Comparison of ENCODE assay signal across 9 cellular contexts in the genomic region with DNA sequence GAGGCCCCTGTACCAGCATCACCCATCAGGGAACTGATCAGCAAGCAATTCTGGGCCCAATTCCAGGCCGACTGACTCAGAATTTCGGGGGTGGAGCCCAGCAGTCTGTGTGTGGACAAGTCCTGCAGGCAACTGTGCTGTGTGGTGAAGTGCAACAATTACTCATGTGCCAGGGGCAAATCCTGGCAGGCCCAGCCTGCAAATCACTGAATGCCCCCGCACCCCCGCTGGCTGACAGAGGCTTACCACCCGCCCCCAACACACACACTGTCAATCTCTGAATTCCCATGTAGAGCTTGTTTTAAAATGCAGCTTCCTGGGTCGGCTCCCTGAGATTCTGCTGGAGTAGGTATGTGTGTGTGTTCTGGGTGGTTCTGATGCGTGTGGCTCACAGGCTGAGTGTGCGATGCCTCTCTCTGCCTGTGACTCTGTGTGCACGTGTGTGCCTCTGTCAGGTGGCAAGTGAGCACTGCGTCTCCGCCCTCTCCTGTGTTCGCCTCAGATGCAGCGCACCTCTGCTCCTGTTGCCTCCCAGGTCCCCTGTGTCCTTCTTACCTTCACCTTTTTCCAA. TPM values are rescaled to one million over a fixed set of nuclear protein-coding genes. Genes with fewer than 3 reads are reported as not detected.
DNase-seq lines count a peak whose midpoint lies in the region; ATAC-seq and TF ChIP-seq lines count a peak whose summit lies in the region.
"Had no signal": no experiment of that assay in that cellular context is flagged by ENCODE, and none has a peak within 500 bp of the region (broad histone marks: within the 10 kb centered on the region; RNA-seq: fewer than 3 reads in every experiment).

No MANE protein-coding gene starts in this region.

- intact Hi-C loops in heart left ventricle (cut with DNase I): no loop called here

- H3K9me3 ChIP-seq in heart left ventricle: peaks cover 0 to 7% (median 0%) of the 10 kb centered on the region in 12 donors

- H3K27me3 ChIP-seq in heart left ventricle: no peaks in the 10 kb centered on the region

- H3K27ac ChIP-seq in heart left ventricle: no peak overlapping the region
- H3K27ac ChIP-seq: KMS-11 had no signal

- 75 to 81% (median 79%) methylated on average over 8 to 13 of the region's 13 CpGs for WGBS in heart left ventricle, 4 donors

- TF ChIP-seq CTCF in heart left ventricle (IDR thresholded peaks at IDR 0.05): no peak

- no peaks in the 10 kb centered on the region for H3K36me3 ChIP-seq in heart left ventricle

- H3K4me1 ChIP-seq in heart left ventricle: peaks cover 0 to 27% (median 0%) of the 10 kb centered on the region in 12 donors

- DNase-seq in activated CD4-positive, alpha-beta T cell treated with anti-CD3 and anti-CD28 coated beads for 48 hours: peak; percentile 26
- no peak for DNase-seq in activated CD4-positive, alpha-beta T cell treated with anti-CD3 and anti-CD28 coated beads for 1 hour
- peak; percentile 86 for DNase-seq in T1000 (lab: John Stamatoyannopoulos, UW)
- DNase-seq in heart left ventricle: no peak
- peak; percentile 93 for DNase-seq in stromal cell of bone marrow (ENCODE audit: low read depth)
- no peak for DNase-seq in midbrain (lab: John Stamatoyannopoulos, UW)
- DNase-seq in Kasumi-1 (lab: John Stamatoyannopoulos, UW): no peak
- DNase-seq in mesenteric fat pad (ENCODE audit: low spot score): no peak

- TF ChIP-seq POLR2A in heart left ventricle (IDR thresholded peaks at IDR 0.05): no peak

- peak in 3 of 4 donors; percentile 10 to 56 (median 31) for ATAC-seq in heart left ventricle

- no peak overlapping the region for H3K4me3 ChIP-seq in heart left ventricle

RNA-seq across cellular contexts. Expression of a gene that starts 45.4 kb away (rescaled TPM):
- total RNA-seq in heart left ventricle: 100 to 1,000 TPM in 1 of 9 donors, 10 to 100 TPM in 8; 20.6 to 106 (median 67.9) TPM
- polyA plus RNA-seq in heart left ventricle: 10 to 100 TPM in 1 of 2 donors, 1 to 10 TPM in 1; 8.6 to 80.0 TPM
- total RNA-seq in mesenteric fat pad: 150 TPM

Comparison
In these comparisons a context has a peak if more than half of its experiments do, and no peak if none do; other contexts are left out.
1. DNase-seq: peak in activated CD4-positive, alpha-beta T cell treated with anti-CD3 and anti-CD28 coated beads for 48 hours (single experiment), T1000 (single experiment) and stromal cell of bone marrow (single experiment); none in activated CD4-positive, alpha-beta T cell treated with anti-CD3 and anti-CD28 coated beads for 1 hour (single experiment), heart left ventricle (0 of 5), midbrain (single experiment), Kasumi-1 (0 of 2) and mesenteric fat pad (single experiment).